In the genomic region with DNA sequence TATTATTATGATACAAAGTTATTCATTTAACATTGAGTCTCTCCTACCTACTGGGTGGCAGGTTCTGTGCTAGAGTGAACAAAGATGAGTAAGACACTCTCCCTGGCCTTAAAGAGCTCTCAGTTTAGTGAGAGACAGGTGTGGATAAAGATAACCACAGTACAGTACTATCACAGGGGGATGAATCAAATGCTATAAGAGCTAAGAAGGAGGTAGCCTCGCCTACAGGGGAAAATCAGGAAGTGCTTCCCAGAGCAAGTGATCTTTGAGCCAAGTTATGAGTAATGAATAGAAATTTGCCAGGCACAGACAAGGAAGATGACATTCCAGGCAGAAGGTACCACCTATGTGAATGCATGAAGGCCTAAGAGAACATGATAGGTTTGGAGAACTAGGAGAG, we compare ENCODE assay signal across 24 cellular contexts. TPM values are rescaled to one million over a fixed set of nuclear protein-coding genes. Genes with fewer than 3 reads are reported as not detected.
DNase-seq lines count a peak whose midpoint lies in the region; ATAC-seq and TF ChIP-seq lines count a peak whose summit lies in the region.
"Had no signal": no experiment of that assay in that cellular context is flagged by ENCODE, and none has a peak within 500 bp of the region (broad histone marks: within the 10 kb centered on the region; RNA-seq: fewer than 3 reads in every experiment).

No MANE protein-coding gene starts in this region.

- POLR2A ChIA-PET in WTC11 (lab: Charles Lee) = no interaction called here

- ATAC-seq in WTC11 (no peak), Right ventricle myocardium inferior (no peak), HG03378 (IDR thresholded peaks at IDR 0.05; ENCODE audit: unreplicated experiment) (no peak), GM19328 (IDR thresholded peaks at IDR 0.05; ENCODE audit: unreplicated experiment) (no peak)
- ATAC-seq: GM12878, T-helper 17 cell had no signal

- H3K4me1 Mint-ChIP-seq in WTC11 = peaks cover 38% of the 10 kb centered on the region

- 0 out of 2 replicates have a peak, but pooled peaks cover under 1% of the 10 kb centered on the region for H3K36me3 ChIP-seq in HUES48 (ENCODE audit: control insufficient read depth, insufficient read depth, low read length)
- no peaks in the 10 kb centered on the region for H3K36me3 ChIP-seq in iPS-18a (ENCODE audit: control insufficient read depth, low read depth, low read length)
- H3K36me3 ChIP-seq: cardiac muscle cell had no signal

- intact Hi-C loops in Right ventricle myocardium inferior (cut with DNase I) = no loop called here

- CTCF ChIA-PET in WTC11 (lab: Charles Lee) = interaction anchor here (1.0 to 1.3 kb wide), 2 partner anchors 32 to 96 kb away, joined by 4 to 6 read pairs; no protein-coding TSS in a partner anchor

- H3K9me3 ChIP-seq in HUES48 (ENCODE audit: control insufficient read depth, insufficient read depth, low read length) (peaks cover 14% of the 10 kb centered on the region), iPS-18a (ENCODE audit: control insufficient read depth, low read depth, low read length) (peaks cover 10% of the 10 kb centered on the region)

- H3K4me3 ChIP-seq in HUES48 (ENCODE audit: low read depth, low read length) (no peak overlapping the region; the same call in 1 of the 2 replicates), iPS-18a (ENCODE audit: low read length) (peak overlapping the region; percentile 6)
- H3K4me3 ChIP-seq: cardiac muscle cell, GM12878 had no signal

- H3K27ac Mint-ChIP-seq in WTC11 = peak overlapping the region; percentile 86
- H3K27ac Mint-ChIP-seq: activated B cell treated with CpG ODN at 0.5 μM for 24 hours; activated naive CD8-positive, alpha-beta T cell treated with anti-CD3 and anti-CD28 coated beads, Interleukin-2, amount 10 ng/mL, durations not matched to agents 7 days and 5 days; T-helper 17 cell had no signal

- H3K27me3 Mint-ChIP-seq in WTC11 (ENCODE audit: low read depth) = no peaks in the 10 kb centered on the region
- H3K27me3 Mint-ChIP-seq: activated B cell treated with CpG ODN at 0.5 μM for 24 hours; activated naive CD8-positive, alpha-beta T cell treated with anti-CD3 and anti-CD28 coated beads, Interleukin-2, amount 10 ng/mL, durations not matched to agents 7 days and 5 days; T-helper 17 cell had no signal

- DNase-seq in COLO829 (ENCODE audit: low spot score) = peak; percentile 38
- no peak for DNase-seq in WTC11 (ENCODE audit: low spot score)
- DNase-seq in Right ventricle myocardium inferior (ENCODE audit: missing footprints) = no peak
- DNase-seq in DMS153 (lab: John Stamatoyannopoulos, UW) = no peak
- DNase-seq: activated B cell treated with CpG ODN at 0.5 μM for 24 hours; activated naive CD8-positive, alpha-beta T cell treated with anti-CD3 and anti-CD28 coated beads, Interleukin-2, amount 10 ng/mL, durations not matched to agents 7 days and 5 days; effector CD8-positive, alpha-beta T cell; Karpas-422; NCI-H1436 treated with DMSO at 0.1 percent for 48 hours; NK-92 treated with Interleukin-12 subunit alpha and Interleukin-12 subunit beta, amount 100 ng/mL, for 24 hours; SHP77; stimulated activated CD4-positive, alpha-beta T cell treated with anti-CD3 and anti-CD28 coated beads, Interleukin-4, amount 100 ng/mL, for 1 hour; T-helper 17 cell had no signal

- no peak for TF ChIP-seq CTCF in WTC11 (IDR thresholded peaks at IDR 0.05)

- peak overlapping the region; percentile 3 for H3K27ac ChIP-seq in HUES48 (ENCODE audit: low read depth, low read length)
- H3K27ac ChIP-seq in iPS-18a (ENCODE audit: low read length) = no peak overlapping the region
- H3K27ac ChIP-seq: cardiac muscle cell had no signal

- peaks cover 2% of the 10 kb centered on the region; the same call in 1 of the 2 replicates for H3K36me3 Mint-ChIP-seq in WTC11
- H3K36me3 Mint-ChIP-seq: activated naive CD8-positive, alpha-beta T cell treated with anti-CD3 and anti-CD28 coated beads, Interleukin-2, amount 10 ng/mL, durations not matched to agents 7 days and 5 days had no signal

- H3K4me1 ChIP-seq in HUES48 (ENCODE audit: control insufficient read depth, insufficient read depth, low read length) = peaks cover 19% of the 10 kb centered on the region; the same call in 1 of the 2 replicates
- peaks cover 13% of the 10 kb centered on the region for H3K4me1 ChIP-seq in iPS-18a (ENCODE audit: control insufficient read depth, low read depth, low read length)

- no peak overlapping the region for H3K9ac ChIP-seq in HUES48 (ENCODE audit: low read depth, low read length)
- no peak overlapping the region for H3K9ac ChIP-seq in iPS-18a (ENCODE audit: low read length)

- no peak overlapping the region; the same call in 1 of the 2 replicates for H3K4me3 Mint-ChIP-seq in WTC11
- H3K4me3 Mint-ChIP-seq: activated B cell treated with CpG ODN at 0.5 μM for 24 hours; activated naive CD8-positive, alpha-beta T cell treated with anti-CD3 and anti-CD28 coated beads, Interleukin-2, amount 10 ng/mL, durations not matched to agents 7 days and 5 days; T-helper 17 cell had no signal

- H3K27me3 ChIP-seq in HUES48 (ENCODE audit: control insufficient read depth, insufficient read depth, low read length) = no peaks in the 10 kb centered on the region
- no peaks in the 10 kb centered on the region for H3K27me3 ChIP-seq in iPS-18a (ENCODE audit: control insufficient read depth, insufficient read depth, low read length)
- H3K27me3 ChIP-seq: cardiac muscle cell had no signal

- no peaks in the 10 kb centered on the region for H3K9me3 Mint-ChIP-seq in WTC11
- H3K9me3 Mint-ChIP-seq: activated B cell treated with CpG ODN at 0.5 μM for 24 hours; activated naive CD8-positive, alpha-beta T cell treated with anti-CD3 and anti-CD28 coated beads, Interleukin-2, amount 10 ng/mL, durations not matched to agents 7 days and 5 days had no signal

TF ChIP-seq in WTC11, 78 proteins besides CTCF, POLR2A, EP300 and RAD21 (continues in another document):
- TF ChIP-seq, protein P1, sequence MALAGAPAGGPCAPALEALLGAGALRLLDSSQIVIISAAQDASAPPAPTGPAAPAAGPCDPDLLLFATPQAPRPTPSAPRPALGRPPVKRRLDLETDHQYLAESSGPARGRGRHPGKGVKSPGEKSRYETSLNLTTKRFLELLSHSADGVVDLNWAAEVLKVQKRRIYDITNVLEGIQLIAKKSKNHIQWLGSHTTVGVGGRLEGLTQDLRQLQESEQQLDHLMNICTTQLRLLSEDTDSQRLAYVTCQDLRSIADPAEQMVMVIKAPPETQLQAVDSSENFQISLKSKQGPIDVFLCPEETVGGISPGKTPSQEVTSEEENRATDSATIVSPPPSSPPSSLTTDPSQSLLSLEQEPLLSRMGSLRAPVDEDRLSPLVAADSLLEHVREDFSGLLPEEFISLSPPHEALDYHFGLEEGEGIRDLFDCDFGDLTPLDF (CRISPR knock-in tag; IDR thresholded peaks at IDR 0.05) = no peak
- TF ChIP-seq, protein P2, sequence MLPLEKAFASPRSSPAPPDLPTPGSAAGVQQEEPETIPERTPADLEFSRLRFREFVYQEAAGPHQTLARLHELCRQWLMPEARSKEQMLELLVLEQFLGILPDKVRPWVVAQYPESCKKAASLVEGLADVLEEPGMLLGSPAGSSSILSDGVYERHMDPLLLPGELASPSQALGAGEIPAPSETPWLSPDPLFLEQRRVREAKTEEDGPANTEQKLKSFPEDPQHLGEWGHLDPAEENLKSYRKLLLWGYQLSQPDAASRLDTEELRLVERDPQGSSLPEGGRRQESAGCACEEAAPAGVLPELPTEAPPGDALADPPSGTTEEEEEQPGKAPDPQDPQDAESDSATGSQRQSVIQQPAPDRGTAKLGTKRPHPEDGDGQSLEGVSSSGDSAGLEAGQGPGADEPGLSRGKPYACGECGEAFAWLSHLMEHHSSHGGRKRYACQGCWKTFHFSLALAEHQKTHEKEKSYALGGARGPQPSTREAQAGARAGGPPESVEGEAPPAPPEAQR (CRISPR knock-in tag; IDR thresholded peaks at IDR 0.05) = no peak
- TF ChIP-seq CBFB (CRISPR knock-in tag; IDR thresholded peaks at IDR 0.05; ENCODE audit: low read depth) (no peak), ESRRA (CRISPR knock-in tag; IDR thresholded peaks at IDR 0.05; ENCODE audit: borderline replicate concordance) (no peak), ETV6 (CRISPR knock-in tag; IDR thresholded peaks at IDR 0.05) (no peak), NFYB (CRISPR knock-in tag; conservative IDR thresholded peaks at IDR 0.05; ENCODE audit: low read depth) (no peak), RORB (CRISPR knock-in tag; IDR thresholded peaks at IDR 0.05) (no peak)
- TF ChIP-seq, protein P3, sequence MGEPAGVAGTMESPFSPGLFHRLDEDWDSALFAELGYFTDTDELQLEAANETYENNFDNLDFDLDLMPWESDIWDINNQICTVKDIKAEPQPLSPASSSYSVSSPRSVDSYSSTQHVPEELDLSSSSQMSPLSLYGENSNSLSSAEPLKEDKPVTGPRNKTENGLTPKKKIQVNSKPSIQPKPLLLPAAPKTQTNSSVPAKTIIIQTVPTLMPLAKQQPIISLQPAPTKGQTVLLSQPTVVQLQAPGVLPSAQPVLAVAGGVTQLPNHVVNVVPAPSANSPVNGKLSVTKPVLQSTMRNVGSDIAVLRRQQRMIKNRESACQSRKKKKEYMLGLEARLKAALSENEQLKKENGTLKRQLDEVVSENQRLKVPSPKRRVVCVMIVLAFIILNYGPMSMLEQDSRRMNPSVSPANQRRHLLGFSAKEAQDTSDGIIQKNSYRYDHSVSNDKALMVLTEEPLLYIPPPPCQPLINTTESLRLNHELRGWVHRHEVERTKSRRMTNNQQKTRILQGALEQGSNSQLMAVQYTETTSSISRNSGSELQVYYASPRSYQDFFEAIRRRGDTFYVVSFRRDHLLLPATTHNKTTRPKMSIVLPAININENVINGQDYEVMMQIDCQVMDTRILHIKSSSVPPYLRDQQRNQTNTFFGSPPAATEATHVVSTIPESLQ (CRISPR knock-in tag; IDR thresholded peaks at IDR 0.05) = no peak

RNA-seq across cellular contexts. Expression of a gene that starts 3.4 kb away (rescaled TPM):
- total RNA-seq in WTC11 (2021) (38.9 to 46.5 TPM (median 45.3 TPM) in 3 replicates), Right ventricle myocardium inferior (47.8 TPM)

RNA-seq across cellular contexts. Expression of a gene that starts 47.5 kb away (rescaled TPM):
- total RNA-seq in WTC11 (2021) = not detected in 3 replicates
- total RNA-seq in Right ventricle myocardium inferior = not detected
- total RNA-seq: activated B cell treated with CpG ODN at 0.5 μM for 24 hours; activated CD8-positive, alpha-beta memory T cell treated with anti-CD3 and anti-CD28 coated beads for 36 hours; activated naive CD8-positive, alpha-beta T cell treated with anti-CD3 and anti-CD28 coated beads, Interleukin-2, amount 10 ng/mL, durations not matched to agents 7 days and 5 days; cardiac muscle cell; fibroblast of villous mesenchyme; liver; omental fat pad; subcutaneous adipose tissue; T-helper 17 cell had no signal
